In genomic region chr2:187502467-187502866, GRCh38 we compare ENCODE assay signal across 27 cellular contexts. TPM values are rescaled to one million over a fixed set of nuclear protein-coding genes. Genes with fewer than 3 reads are reported as not detected.
DNase-seq lines count a peak whose midpoint lies in the region; ATAC-seq and TF ChIP-seq lines count a peak whose summit lies in the region.
"Had no signal": no experiment of that assay in that cellular context is flagged by ENCODE, and none has a peak within 500 bp of the region (broad histone marks: within the 10 kb centered on the region; RNA-seq: fewer than 3 reads in every experiment).

No MANE protein-coding gene starts in this region.

- H3K9me3 Mint-ChIP-seq in chondrocyte (ENCODE audit: low read depth) = peaks cover 5% of the 10 kb centered on the region
- no peaks in the 10 kb centered on the region for H3K9me3 Mint-ChIP-seq in activated T-cell treated with anti-CD3 and anti-CD28 coated beads, Interleukin-2, amount 50 U/mL, for 4 hours
- H3K9me3 Mint-ChIP-seq: activated CD4-positive, alpha-beta memory T cell treated with anti-CD3 and anti-CD28 coated beads, Interleukin-2, amount 10 ng/mL, durations not matched to agents 7 days and 5 days; activated naive CD4-positive, alpha-beta T cell treated with anti-CD3 and anti-CD28 coated beads, Interleukin-2, amount 50 U/mL, for 72 hours; CD4-positive, alpha-beta T cell; IgD-negative memory B cell; naive thymus-derived CD8-positive, alpha-beta T cell; stimulated activated naive B cell treated with anti-CD40 and anti-IgM and Interleukin-4, amounts not matched to agents 10 μg/mL and 1 μg/mL and 100 μg/mL, for 72 hours had no signal

- no peak overlapping the region for H3K9ac ChIP-seq in SK-N-SH
- H3K9ac ChIP-seq in mesenchymal stem cell (ENCODE audit: low read length) = peak overlapping the region; percentile 13

- H3K23ac ChIP-seq in mesenchymal stem cell (ENCODE audit: low read length in 2 of 2) = no peak overlapping the region

- H2AFZ ChIP-seq in SK-N-SH (ENCODE audit: low read depth) = peak overlapping the region; percentile 71; the same call in 1 of the 2 replicates
- no peak overlapping the region for H2AFZ ChIP-seq in mesenchymal stem cell (ENCODE audit: low read depth, low read length)
- H2AFZ ChIP-seq: PC-9 had no signal

- ATAC-seq in SK-N-SH treated with all-trans-retinoic acid at 6 μM for 48 hours = no peak
- no peak for ATAC-seq in activated T-cell treated with anti-CD3 and anti-CD28 coated beads, Interleukin-2, amount 50 U/mL, for 4 hours
- ATAC-seq: activated naive CD4-positive, alpha-beta T cell treated with anti-CD3 and anti-CD28 coated beads, Interleukin-2, amount 50 U/mL, for 72 hours; left cardiac atrium; naive thymus-derived CD8-positive, alpha-beta T cell; stimulated activated naive B cell treated with anti-CD40 and anti-IgM and Interleukin-4, amounts not matched to agents 10 μg/mL and 1 μg/mL and 100 μg/mL, for 72 hours had no signal

- H3K4me1 ChIP-seq in SK-N-SH (ENCODE audit: control insufficient read depth in 1 of 2, insufficient read depth in 2 of 2, low read depth in 1 of 2, low read length in 1 of 2) = peaks cover 11 to 21% of the 10 kb centered on the region in 2 experiments
- H3K4me1 ChIP-seq in mesenchymal stem cell (ENCODE audit: control insufficient read depth, insufficient read depth, low read depth, low read length) = peaks cover 1% of the 10 kb centered on the region

- H3K9me3 ChIP-seq in SK-N-SH = no peaks in the 10 kb centered on the region
- H3K9me3 ChIP-seq in mesenchymal stem cell (ENCODE audit: control insufficient read depth, low read length) = no peaks in the 10 kb centered on the region
- H3K9me3 ChIP-seq: esophagus muscularis mucosa had no signal

- H3K4me1 Mint-ChIP-seq in chondrocyte (ENCODE audit: low read depth) = peaks cover 43% of the 10 kb centered on the region
- H3K4me1 Mint-ChIP-seq in activated T-cell treated with anti-CD3 and anti-CD28 coated beads, Interleukin-2, amount 50 U/mL, for 4 hours (ENCODE audit: low read depth) = no peaks in the 10 kb centered on the region
- H3K4me1 Mint-ChIP-seq: activated CD4-positive, alpha-beta memory T cell treated with anti-CD3 and anti-CD28 coated beads, Interleukin-2, amount 10 ng/mL, durations not matched to agents 7 days and 5 days; IgD-negative memory B cell; stimulated activated naive B cell treated with anti-CD40 and anti-IgM and Interleukin-4, amounts not matched to agents 10 μg/mL and 1 μg/mL and 100 μg/mL, for 72 hours had no signal

- H3K36me3 ChIP-seq in SK-N-SH (replicated peaks in 1 of 2; ENCODE audit: control insufficient read depth in 1 of 2, insufficient read depth in 2 of 2, low read length in 1 of 2) = no peaks in the 10 kb centered on the region
- no peaks in the 10 kb centered on the region for H3K36me3 ChIP-seq in mesenchymal stem cell (ENCODE audit: control insufficient read depth in 1 of 2, insufficient read depth in 2 of 2, low read depth in 1 of 2, low read length in 2 of 2)
- H3K36me3 ChIP-seq: cardiac muscle cell, esophagus muscularis mucosa had no signal

- DNase-seq in SK-N-SH (no peak), chondrocyte (ENCODE audit: low spot score) (no peak), mesenchymal stem cell (no peak), RKO (ENCODE audit: low spot score) (no peak)
- no peak for DNase-seq in activated T-cell treated with anti-CD3 and anti-CD28 coated beads, Interleukin-2, amount 50 U/mL, for 4 hours
- no peak for DNase-seq in activated T-cell treated with anti-CD3 and anti-CD28 coated beads, Interleukin-2, amount 50 U/mL, for 48 hours
- no peak for DNase-seq in central memory CD4-positive, alpha-beta T cell
- DNase-seq: activated CD4-positive, alpha-beta memory T cell treated with anti-CD3 and anti-CD28 coated beads, Interleukin-2, amount 10 ng/mL, durations not matched to agents 7 days and 5 days; activated CD4-positive, CD25-positive, alpha-beta regulatory T cell treated with anti-CD3 and anti-CD28 coated beads, Interleukin-2, amount 50 U/mL, for 72 hours; anterior cingulate cortex; CD4-positive, alpha-beta T cell; cortex of kidney; DMS153; left cardiac atrium; naive thymus-derived CD8-positive, alpha-beta T cell; NCI-H1105; NCI-H1930; NCI-H524 treated with DMSO at 0.1 percent for 48 hours; NK-92 treated with Interleukin-12 subunit alpha and Interleukin-12 subunit beta, amount 100 ng/mL, for 24 hours; PC-9; SHP77 treated with DMSO at 0.1 percent for 48 hours; stimulated activated naive B cell treated with anti-CD40 and anti-IgM and Interleukin-4, amounts not matched to agents 10 μg/mL and 1 μg/mL and 100 μg/mL, for 72 hours had no signal

- no peak overlapping the region for H2AK5ac ChIP-seq in mesenchymal stem cell (ENCODE audit: low read length, severe bottlenecking)

- peaks cover 1% of the 10 kb centered on the region for H3K79me1 ChIP-seq in mesenchymal stem cell (replicated peaks; ENCODE audit: low read length, poor library complexity, severe bottlenecking)

- no peak overlapping the region for H3K4me2 ChIP-seq in SK-N-SH
- H3K4me2 ChIP-seq in mesenchymal stem cell (ENCODE audit: low read length, poor library complexity, severe bottlenecking) = no peak overlapping the region
- H3K4me2 ChIP-seq: PC-9 had no signal

- H3K27ac ChIP-seq in SK-N-SH (ENCODE audit: low read depth in 2 of 2, low read length in 1 of 2) (no peak overlapping the region; a peak in 1 of 4 replicates), mesenchymal stem cell (ENCODE audit: low read length, poor library complexity, severe bottlenecking) (no peak overlapping the region)
- H3K27ac ChIP-seq: cardiac muscle cell, esophagus muscularis mucosa, PC-9 had no signal

- 85% methylated on average over 2 of the region's 2 CpGs for WGBS in SK-N-SH (ENCODE audit: low lambda C conversion rate)
- WGBS in mesenchymal stem cell = 45% methylated on average over 1 of the region's 2 CpGs

- no peak overlapping the region for H2BK15ac ChIP-seq in mesenchymal stem cell (ENCODE audit: low read depth, poor library complexity, severe bottlenecking)

- no peak overlapping the region for H4K8ac ChIP-seq in mesenchymal stem cell (ENCODE audit: low read length)

- no peak overlapping the region for H3K14ac ChIP-seq in mesenchymal stem cell (ENCODE audit: low read length in 2 of 2)

- no peak overlapping the region for H4K91ac ChIP-seq in mesenchymal stem cell (ENCODE audit: low read length)

- no peaks in the 10 kb centered on the region; the same call in 1 of the 2 replicates for H3K9me2 ChIP-seq in SK-N-SH

- no peaks in the 10 kb centered on the region for H3K79me2 ChIP-seq in SK-N-SH (ENCODE audit: insufficient read depth)

- POLR2A ChIA-PET in SK-N-SH (lab: Yijun Ruan, JAX) = no interaction called here

- H2BK120ac ChIP-seq in mesenchymal stem cell (ENCODE audit: low read depth, low read length) = no peak overlapping the region

- H3K36me3 Mint-ChIP-seq in chondrocyte (ENCODE audit: low read depth) = no peaks in the 10 kb centered on the region
- H3K36me3 Mint-ChIP-seq in activated T-cell treated with anti-CD3 and anti-CD28 coated beads, Interleukin-2, amount 50 U/mL, for 4 hours (ENCODE audit: insufficient read depth) = no peaks in the 10 kb centered on the region
- H3K36me3 Mint-ChIP-seq: activated naive CD4-positive, alpha-beta T cell treated with anti-CD3 and anti-CD28 coated beads, Interleukin-2, amount 50 U/mL, for 72 hours; IgD-negative memory B cell; naive thymus-derived CD8-positive, alpha-beta T cell; stimulated activated naive B cell treated with anti-CD40 and anti-IgM and Interleukin-4, amounts not matched to agents 10 μg/mL and 1 μg/mL and 100 μg/mL, for 72 hours had no signal

- H3K27me3 ChIP-seq in SK-N-SH (ENCODE audit: insufficient read depth) (no peaks in the 10 kb centered on the region), mesenchymal stem cell (ENCODE audit: control insufficient read depth in 1 of 2, insufficient read depth in 1 of 2, low read length in 2 of 2) (no peaks in the 10 kb centered on the region)
- H3K27me3 ChIP-seq: cardiac muscle cell, esophagus muscularis mucosa had no signal

- no peak overlapping the region for H2BK5ac ChIP-seq in mesenchymal stem cell (ENCODE audit: low read depth, low read length, poor library complexity, severe bottlenecking)

- H3K4me3 ChIP-seq in SK-N-SH (ENCODE audit: low read depth in 2 of 2, low read length in 1 of 2) (no peak overlapping the region), mesenchymal stem cell (ENCODE audit: insufficient read depth in 1 of 2, low read depth in 1 of 2, low read length in 2 of 2) (no peak overlapping the region)
- H3K4me3 ChIP-seq: cardiac muscle cell, esophagus muscularis mucosa, PC-9 had no signal

- H3F3A ChIP-seq in SK-N-SH (replicated peaks; ENCODE audit: insufficient read depth) = peaks cover 13% of the 10 kb centered on the region

- CTCF ChIA-PET in SK-N-SH (lab: Yijun Ruan, JAX) = interaction anchor here (1.3 to 8.6 kb wide), 5 partner anchors 66 to 1910 kb away, joined by 3 to 335 read pairs (median 4); no protein-coding TSS in a partner anchor

- H3K18ac ChIP-seq in mesenchymal stem cell (ENCODE audit: low read depth in 1 of 2, low read length in 2 of 2) = no peak overlapping the region

- H3K4me3 Mint-ChIP-seq in chondrocyte (ENCODE audit: unreplicated experiment) = no peak overlapping the region
- H3K4me3 Mint-ChIP-seq in activated T-cell treated with anti-CD3 and anti-CD28 coated beads, Interleukin-2, amount 50 U/mL, for 4 hours = no peak overlapping the region
- H3K4me3 Mint-ChIP-seq: activated CD4-positive, alpha-beta memory T cell treated with anti-CD3 and anti-CD28 coated beads, Interleukin-2, amount 10 ng/mL, durations not matched to agents 7 days and 5 days; CD4-positive, alpha-beta T cell; IgD-negative memory B cell; naive thymus-derived CD8-positive, alpha-beta T cell; stimulated activated naive B cell treated with anti-CD40 and anti-IgM and Interleukin-4, amounts not matched to agents 10 μg/mL and 1 μg/mL and 100 μg/mL, for 72 hours had no signal

- no peak for TF ChIP-seq CTCF in SK-N-SH (IDR thresholded peaks at IDR 0.05)
- TF ChIP-seq CTCF in chondrocyte (IDR thresholded peaks at IDR 0.05) = no peak

- peak overlapping the region; percentile 46 for H3K27ac Mint-ChIP-seq in chondrocyte (ENCODE audit: unreplicated experiment)
- H3K27ac Mint-ChIP-seq: activated CD4-positive, alpha-beta memory T cell treated with anti-CD3 and anti-CD28 coated beads, Interleukin-2, amount 10 ng/mL, durations not matched to agents 7 days and 5 days; activated naive CD4-positive, alpha-beta T cell treated with anti-CD3 and anti-CD28 coated beads, Interleukin-2, amount 50 U/mL, for 72 hours; CD4-positive, alpha-beta T cell; IgD-negative memory B cell; naive thymus-derived CD8-positive, alpha-beta T cell; stimulated activated naive B cell treated with anti-CD40 and anti-IgM and Interleukin-4, amounts not matched to agents 10 μg/mL and 1 μg/mL and 100 μg/mL, for 72 hours had no signal

- no peak for TF ChIP-seq EP300 in SK-N-SH (IDR thresholded peaks at IDR 0.05; ENCODE audit: borderline replicate concordance in 1 of 2, low read depth in 1 of 2, low read length in 1 of 2)

- H2BK12ac ChIP-seq in mesenchymal stem cell (ENCODE audit: low read length in 2 of 2) = no peak overlapping the region

- H3K4ac ChIP-seq in mesenchymal stem cell (ENCODE audit: low read depth in 1 of 2, low read length in 2 of 2) = no peak overlapping the region

- no peak for TF ChIP-seq RAD21 in SK-N-SH (IDR thresholded peaks at IDR 0.05; ENCODE audit: low read length)

- no peaks in the 10 kb centered on the region for H4K20me1 ChIP-seq in SK-N-SH (ENCODE audit: insufficient read depth)

- H3K27me3 Mint-ChIP-seq in chondrocyte (ENCODE audit: low read depth) = no peaks in the 10 kb centered on the region
- H3K27me3 Mint-ChIP-seq in activated T-cell treated with anti-CD3 and anti-CD28 coated beads, Interleukin-2, amount 50 U/mL, for 4 hours (ENCODE audit: low read depth) = no peaks in the 10 kb centered on the region
- H3K27me3 Mint-ChIP-seq: CD4-positive, alpha-beta T cell; IgD-negative memory B cell; stimulated activated naive B cell treated with anti-CD40 and anti-IgM and Interleukin-4, amounts not matched to agents 10 μg/mL and 1 μg/mL and 100 μg/mL, for 72 hours had no signal

RNA-seq across cellular contexts. Expression of gene TFPI, which starts 51.8 kb away (rescaled TPM):
- 2.1 and 2.3 TPM in 2 replicates for polyA plus RNA-seq in SK-N-SH (2012; rRNA removed)
- 3.5 and 4.0 TPM in 2 replicates for polyA plus RNA-seq in SK-N-SH (2012; cell fraction: cytosol; rRNA removed)
- 0.62 and 1.8 TPM in 2 replicates for polyA plus RNA-seq in SK-N-SH (2012; cell fraction: nucleus; rRNA removed)
- total RNA-seq in chondrocyte = 116 to 173 TPM (median 161 TPM) in 3 replicates
- 486 TPM for polyA plus RNA-seq in mesenchymal stem cell (2013, experiment 1 of 2)
- polyA plus RNA-seq in mesenchymal stem cell (2013, experiment 2 of 2) = 510 TPM
- under 1 TPM; 0.26 to 0.65 (median 0.56) TPM for total RNA-seq in activated T-cell treated with anti-CD3 and anti-CD28 coated beads, Interleukin-2, amount 50 U/mL, for 4 hours
- total RNA-seq: activated CD4-positive, alpha-beta memory T cell treated with anti-CD3 and anti-CD28 coated beads, Interleukin-2, amount 10 ng/mL, durations not matched to agents 7 days and 5 days; naive thymus-derived CD8-positive, alpha-beta T cell had no signal
- polyA plus RNA-seq: naive thymus-derived CD8-positive, alpha-beta T cell had no signal

RNA-seq across cellular contexts. Expression of gene CALCRL, which starts 54.4 kb away (rescaled TPM):
- polyA plus RNA-seq in SK-N-SH (2012; rRNA removed) = 0.44 and 0.97 TPM in 2 replicates
- 0.71 and 0.85 TPM in 2 replicates for polyA plus RNA-seq in SK-N-SH (2012; cell fraction: cytosol; rRNA removed)
- 0.28 and 0.62 TPM in 2 replicates for polyA plus RNA-seq in SK-N-SH (2012; cell fraction: nucleus; rRNA removed)
- 19.3 to 22.7 TPM (median 21.8 TPM) in 3 replicates for total RNA-seq in chondrocyte
- polyA plus RNA-seq in mesenchymal stem cell (2013, experiment 1 of 2) = 3.4 TPM
- 3.4 TPM for polyA plus RNA-seq in mesenchymal stem cell (2013, experiment 2 of 2)
- total RNA-seq in activated T-cell treated with anti-CD3 and anti-CD28 coated beads, Interleukin-2, amount 50 U/mL, for 4 hours = under 1 TPM; 0.05 to 0.33 (median 0.32) TPM
- polyA plus RNA-seq: IgD-negative memory B cell had no signal

Comparison
In these comparisons a context has a peak if more than half of its experiments do, and no peak if none do; other contexts are left out.
1. RNA of gene TFPI, which starts 51.8 kb away (total RNA-seq): 116 to 173 TPM in chondrocyte; 0.26 to 0.65 TPM in activated T-cell treated with anti-CD3 and anti-CD28 coated beads, Interleukin-2, amount 50 U/mL, for 4 hours; every median in the first group is over 10 times any median in the second.
2. RNA of gene CALCRL, which starts 54.4 kb away (total RNA-seq): 19.3 to 22.7 TPM in chondrocyte; 0.05 to 0.33 TPM in activated T-cell treated with anti-CD3 and anti-CD28 coated beads, Interleukin-2, amount 50 U/mL, for 4 hours; every median in the first group is over 10 times any median in the second.